24 cellular contexts compared by ENCODE assay signal in genomic region chr1:183845681-183846080, GRCh38. TPM values are rescaled to one million over a fixed set of nuclear protein-coding genes. Genes with fewer than 3 reads are reported as not detected.
DNase-seq lines count a peak whose midpoint lies in the region; ATAC-seq, FAIRE-seq and TF ChIP-seq lines count a peak whose summit lies in the region.
"Had no signal": no experiment of that assay in that cellular context is flagged by ENCODE, and none has a peak within 500 bp of the region (broad histone marks: within the 10 kb centered on the region; RNA-seq: fewer than 3 reads in every experiment).

No MANE protein-coding gene starts in this region.

- no peak for TF ChIP-seq POLR2A in K562 (conservative IDR thresholded peaks at IDR 0.05)

- H3K4me2 ChIP-seq in KMS-11 (peak overlapping the region; percentile 98), K562 (ENCODE audit: insufficient read depth, low read length) (0 out of 2 replicates have a peak overlapping the region, but pooled peaks have one; percentile 1)
- H3K4me2 ChIP-seq: PC-9 had no signal

- intact Hi-C loops in K562 (cut with micrococcal nuclease), result no loop called here

- H3K4me3 ChIP-seq in KMS-11 (IDR thresholded peaks at IDR 0.05; ENCODE audit: insufficient read depth, low read depth, low read length) (no peak overlapping the region), K562 (no peak overlapping the region)
- H3K4me3 ChIP-seq: PC-9, spleen, tibial artery had no signal

- H3K79me2 ChIP-seq in KMS-11 (ENCODE audit: insufficient read depth, low read depth) (peaks cover 71% of the 10 kb centered on the region), K562 (ENCODE audit: control insufficient read depth, insufficient read depth, low read length) (no peaks in the 10 kb centered on the region)

- H3K27me3 ChIP-seq in KMS-11 (ENCODE audit: insufficient read depth, low read depth) (no peaks in the 10 kb centered on the region), K562 (ENCODE audit: control insufficient read depth in 2 of 2, insufficient read depth in 2 of 2, low read length in 2 of 2) (no peaks in the 10 kb centered on the region; a peak in 1 of 5 replicates)
- H3K27me3 ChIP-seq: spleen, tibial artery had no signal

- DNase-seq in D721Med (ENCODE audit: insufficient read length, low spot score), result no peak
- peak in 2 of 4 experiments; percentile 15 to 26 for DNase-seq in K562 (ENCODE audit: extremely low read depth in 1 of 4, low spot score in 3 of 4)
- DNase-seq in omental fat pad (ENCODE audit: low spot score), result no peak
- no peak for DNase-seq in effector CD8-positive, alpha-beta T cell (lab: John Stamatoyannopoulos, UW)
- DNase-seq in activated gamma-delta T cell treated with Interleukin-2 at 50 U/mL for 16 hours, result no peak
- DNase-seq in HuH-7.5 (ENCODE audit: low spot score), result no peak
- DNase-seq: activated CD4-positive, alpha-beta T cell treated with anti-CD3 and anti-CD28 coated beads for 48 hours; activated naive CD4-positive, alpha-beta T cell treated with anti-CD3 and anti-CD28 coated beads, Interleukin-2, amount 10 ng/mL, durations not matched to agents 7 days and 5 days; activated T-cell treated with anti-CD3 and anti-CD28 coated beads, Interleukin-2, amount 50 U/mL, for 48 hours; anterior cingulate cortex; head of caudate nucleus; NCI-H1092 treated with DMSO at 0.1 percent for 48 hours; NCI-H2029 treated with DMSO at 0.1 percent for 48 hours; NCI-H345; PC-9; SHP77 treated with DMSO at 0.1 percent for 48 hours; spleen; stimulated activated CD4-positive, alpha-beta T cell treated with anti-CD3 and anti-CD28 coated beads, Interleukin-4, amount 100 ng/mL, for 1 hour; T-helper 1 cell; tibial artery had no signal

- no peak for TF ChIP-seq EP300 in K562 (IDR thresholded peaks at IDR 0.05; ENCODE audit: low read length)

- FAIRE-seq in D721Med (lab: Jason Lieb, UNC) (peak; percentile 75), K562 (lab: Jason Lieb, UNC) (no peak)

- peak overlapping the region; percentile 7; the same call in 1 of the 2 replicates for H2AFZ ChIP-seq in KMS-11 (ENCODE audit: low read depth)
- H2AFZ ChIP-seq in K562 (ENCODE audit: low read depth, low read length), result peak overlapping the region; percentile 54; the same call in 1 of the 2 replicates
- H2AFZ ChIP-seq: PC-9 had no signal

- H3K4me1 ChIP-seq in KMS-11 (ENCODE audit: low read depth, poor library complexity, severe bottlenecking) (peaks cover 96% of the 10 kb centered on the region), K562 (replicated peaks in 1 of 2; ENCODE audit: control insufficient read depth in 2 of 2, insufficient read depth in 2 of 2, low read length in 2 of 2) (0 out of 5 replicates have a peak, but pooled peaks cover 0 to 2% of the 10 kb centered on the region in 2 experiments)

- H4K20me1 ChIP-seq in KMS-11 (ENCODE audit: insufficient read depth) (no peaks in the 10 kb centered on the region), K562 (replicated peaks; ENCODE audit: control insufficient read depth, insufficient read depth, low read length) (no peaks in the 10 kb centered on the region)

- peak overlapping the region; percentile 95 for H3K27ac ChIP-seq in KMS-11
- H3K27ac ChIP-seq in K562 (ENCODE audit: extremely low read depth, low read depth, low read length), result no peak overlapping the region
- H3K27ac ChIP-seq: PC-9, tibial artery had no signal

- 0% methylated on average over 3 of the region's 3 CpGs for WGBS in K562 (ENCODE audit: insufficient coverage, low coverage, missing lambda C conversion rate)

- TF ChIP-seq CTCF in D721Med (IDR thresholded peaks at IDR 0.05; ENCODE audit: insufficient read depth, missing control alignments) (no peak), KMS-11 (conservative IDR thresholded peaks at IDR 0.05; ENCODE audit: low read depth, low read length) (no peak), K562 (IDR thresholded peaks at IDR 0.05 in 2 of 3, conservative IDR thresholded peaks at IDR 0.05 in 1 of 3; ENCODE audit: insufficient read depth in 2 of 3, low read depth in 1 of 3, low read length in 3 of 3) (no peak), omental fat pad (IDR thresholded peaks at IDR 0.05) (no peak)

- H3K9me3 ChIP-seq in K562 (replicated peaks; ENCODE audit: control insufficient read depth, insufficient read depth, low read depth, low read length), result no peaks in the 10 kb centered on the region
- H3K9me3 ChIP-seq: spleen, tibial artery had no signal

- no peaks in the 10 kb centered on the region for H3K36me3 ChIP-seq in KMS-11 (ENCODE audit: insufficient read depth)
- no peaks in the 10 kb centered on the region for H3K36me3 ChIP-seq in K562 (ENCODE audit: control insufficient read depth, insufficient read depth, low read length)
- H3K36me3 ChIP-seq: spleen, tibial artery had no signal

- CTCF ChIA-PET in K562 (lab: Yijun Ruan, JAX; ENCODE audit: low intra/inter-chr PET ratio), result no interaction called here

- in situ Hi-C loops in K562 (cut with MboI), result no loop called here

- ATAC-seq in K562 (peak; percentile 69), omental fat pad (ENCODE audit: low FRiP score) (peak; percentile 29), GM19467 (IDR thresholded peaks at IDR 0.05; ENCODE audit: unreplicated experiment) (no peak)
- ATAC-seq: esophagus mucosa, HCT116 had no signal

- no peak for TF ChIP-seq RAD21 in K562 (CRISPR knock-in tag; conservative IDR thresholded peaks at IDR 0.05 in 1 of 2, IDR thresholded peaks at IDR 0.05 in 1 of 2)

- BruUV-seq in K562 (replicated peaks; lab: Mats Ljungman, UMichigan), result no TSS peak

- H3K9me1 ChIP-seq in K562 (ENCODE audit: control insufficient read depth, insufficient read depth, low read length), result no peaks in the 10 kb centered on the region

- POLR2A ChIA-PET in K562 (lab: Yijun Ruan, JAX), result interaction anchor here (1.0 to 1.2 kb wide), 2 partner anchors 9 to 14 kb away, joined by 3 to 4 read pairs; no protein-coding TSS in a partner anchor

- H3K9ac ChIP-seq in KMS-11, result peak overlapping the region; percentile 76
- no peak overlapping the region for H3K9ac ChIP-seq in K562 (ENCODE audit: insufficient read depth in 1 of 2, low read depth in 2 of 2, low read length in 2 of 2)

TF ChIP-seq in K562, 482 proteins besides CTCF, POLR2A, EP300 and RAD21 (continues in another document):
- TF ChIP-seq BACH1 (tag; IDR thresholded peaks at IDR 0.05) (peak; percentile 36; the same call in 1 of the 2 replicates), ZNF121 (CRISPR knock-in tag; conservative IDR thresholded peaks at IDR 0.05) (no peak), MAFF (IDR thresholded peaks at IDR 0.05; ENCODE audit: low read length) (peak; percentile 62; the same call in 1 of the 2 replicates), C11orf30 (IDR thresholded peaks at IDR 0.05; ENCODE audit: low read depth) (peak; percentile 88), L3MBTL2 (IDR thresholded peaks at IDR 0.05) (no peak), ZNF316 (IDR thresholded peaks at IDR 0.05) (peak; percentile 94), JUND (IDR thresholded peaks at IDR 0.05; ENCODE audit: borderline replicate concordance, low read depth, low read length) (no peak), JUND (tag; IDR thresholded peaks at IDR 0.05; ENCODE audit: borderline replicate concordance, low read depth, low read length) (0 out of 3 replicates have a peak, but pooled peaks have one; percentile 13), RNF219 (CRISPR knock-in tag; IDR thresholded peaks at IDR 0.05) (no peak)
- TF ChIP-seq, protein P1, sequence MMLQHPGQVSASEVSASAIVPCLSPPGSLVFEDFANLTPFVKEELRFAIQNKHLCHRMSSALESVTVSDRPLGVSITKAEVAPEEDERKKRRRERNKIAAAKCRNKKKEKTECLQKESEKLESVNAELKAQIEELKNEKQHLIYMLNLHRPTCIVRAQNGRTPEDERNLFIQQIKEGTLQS (IDR thresholded peaks at IDR 0.05), result 0 out of 2 replicates have a peak, but pooled peaks have one; percentile 36
- TF ChIP-seq, protein P1 (CRISPR knock-in tag; conservative IDR thresholded peaks at IDR 0.05), result no peak

RNA-seq across cellular contexts. Expression of gene RGL1, which starts 40.8 kb away (rescaled TPM):
- total RNA-seq in K562 (2011; cell fraction: chromatin; rRNA removed; ENCODE audit: low replicate concordance), result 0.14 and 0.16 TPM in 2 replicates
- 0.13 and 0.17 TPM in 2 replicates for total RNA-seq in K562 (2011; cell fraction: nucleolus; rRNA removed)
- 0.15 TPM in 1 of 2 replicates, not detected in the other for total RNA-seq in K562 (2011; cell fraction: nucleoplasm; rRNA removed)
- total RNA-seq in K562 (2014; rRNA removed), result under 0.01 and 0.08 TPM in 2 replicates
- total RNA-seq in K562 (2014; rRNA removed; fragmentation: Illumina TruSeq; extraction: Trizol), result 0.06 and 0.07 TPM in 2 replicates
- total RNA-seq in K562 (2015; rRNA removed; fragmentation: Illumina TruSeq; extraction: Trizol), result 0.04 TPM in 2 replicates
- total RNA-seq in K562 (2021), result 0.07 TPM in 2 replicates
- 0.01 and 0.03 TPM in 2 replicates for polyA plus RNA-seq in K562 (2011; rRNA removed)
- polyA plus RNA-seq in K562 (2011; cell fraction: cytosol; rRNA removed), result 0.04 TPM in 1 of 2 replicates, not detected in the other
- polyA plus RNA-seq in K562 (2011; cell fraction: nucleus; rRNA removed), result 0.04 and 0.09 TPM in 2 replicates
- polyA plus RNA-seq in K562 (2012), result 0.06 and 0.07 TPM in 2 replicates
- polyA plus RNA-seq in K562 (2014; fragmentation: Illumina TruSeq; extraction: Trizol), result 0.04 and 0.07 TPM in 2 replicates
- under 1 TPM; 0.03 to 0.06 TPM for polyA plus RNA-seq in K562 (2014; fragmentation: Nextera tagmentation; extraction: Ambion mirVana)
- polyA plus RNA-seq in K562 (2014; rRNA removed), result 0.04 and 0.08 TPM in 2 replicates
- 0.11 and 0.15 TPM in 2 replicates for polyA minus RNA-seq in K562 (2011; rRNA and poly(A)+ RNA removed)
- polyA minus RNA-seq in K562 (2011; cell fraction: cytosol; rRNA and poly(A)+ RNA removed), result not detected in 2 replicates
- 0.22 and 0.27 TPM in 2 replicates for polyA minus RNA-seq in K562 (2011; cell fraction: nucleus; rRNA and poly(A)+ RNA removed)
- 10 to 100 TPM; 66.8 to 88.3 (median 74.6) TPM for total RNA-seq in omental fat pad

Comparison
In these comparisons a context has a peak if more than half of its experiments do, and no peak if none do; other contexts are left out.
1. RNA of gene RGL1, which starts 40.8 kb away (total RNA-seq): 66.8 to 88.3 TPM in omental fat pad; under 0.01 to 0.17 TPM in K562; every median in the first group is over 10 times any median in the second.